Comparison of ENCODE assay signal across 1 cellular context in the genomic region with DNA sequence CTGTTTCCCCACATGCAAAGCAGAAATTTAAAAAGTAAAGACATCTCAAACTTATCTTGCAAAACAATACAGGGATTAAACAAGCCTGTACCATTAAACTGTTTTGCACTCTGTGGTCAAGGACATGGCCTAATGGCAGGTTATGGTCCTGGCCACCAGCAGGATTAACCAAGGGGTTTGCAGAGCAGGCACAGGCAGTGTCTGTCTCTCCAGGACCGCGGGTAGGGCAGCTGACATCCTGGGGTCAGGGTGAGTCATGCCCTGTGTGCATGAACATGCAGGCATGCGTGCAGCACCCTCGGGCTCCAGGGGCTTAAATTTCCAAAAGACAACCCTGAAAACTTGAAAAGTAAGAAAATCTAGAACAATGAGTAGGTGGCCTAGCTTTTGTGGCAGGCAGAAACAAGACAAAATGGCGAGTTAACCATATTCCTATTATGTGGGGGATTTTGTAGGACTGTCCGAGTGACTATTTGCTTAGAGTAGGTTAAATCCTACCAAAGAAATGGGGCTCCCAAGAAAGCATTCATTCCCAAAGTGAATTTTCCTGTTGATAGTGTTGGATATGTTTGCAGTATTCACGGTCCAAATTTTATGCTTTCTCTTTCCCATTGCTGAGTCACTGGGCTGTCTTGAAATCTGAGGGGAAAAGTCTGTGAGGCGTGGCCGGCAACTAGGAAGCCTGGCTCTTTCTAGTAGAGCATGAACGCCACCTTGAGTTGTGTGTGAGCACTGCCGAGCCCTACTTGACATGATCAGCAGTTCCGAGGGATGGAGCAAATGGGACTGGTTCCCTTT.
TF ChIP-seq lines count a peak whose summit lies in the region.

No MANE protein-coding gene starts in this region.

TF ChIP-seq in HepG2, 621 proteins besides CTCF, POLR2A, EP300 and RAD21 (continued from another document and continues in another):
- TF ChIP-seq, protein P1, sequence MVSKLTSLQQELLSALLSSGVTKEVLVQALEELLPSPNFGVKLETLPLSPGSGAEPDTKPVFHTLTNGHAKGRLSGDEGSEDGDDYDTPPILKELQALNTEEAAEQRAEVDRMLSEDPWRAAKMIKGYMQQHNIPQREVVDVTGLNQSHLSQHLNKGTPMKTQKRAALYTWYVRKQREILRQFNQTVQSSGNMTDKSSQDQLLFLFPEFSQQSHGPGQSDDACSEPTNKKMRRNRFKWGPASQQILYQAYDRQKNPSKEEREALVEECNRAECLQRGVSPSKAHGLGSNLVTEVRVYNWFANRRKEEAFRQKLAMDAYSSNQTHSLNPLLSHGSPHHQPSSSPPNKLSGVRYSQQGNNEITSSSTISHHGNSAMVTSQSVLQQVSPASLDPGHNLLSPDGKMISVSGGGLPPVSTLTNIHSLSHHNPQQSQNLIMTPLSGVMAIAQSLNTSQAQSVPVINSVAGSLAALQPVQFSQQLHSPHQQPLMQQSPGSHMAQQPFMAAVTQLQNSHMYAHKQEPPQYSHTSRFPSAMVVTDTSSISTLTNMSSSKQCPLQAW (CRISPR knock-in tag; IDR thresholded peaks at IDR 0.05) = peak; percentile 67; the same call in 1 of the 2 replicates
- TF ChIP-seq, protein P2, sequence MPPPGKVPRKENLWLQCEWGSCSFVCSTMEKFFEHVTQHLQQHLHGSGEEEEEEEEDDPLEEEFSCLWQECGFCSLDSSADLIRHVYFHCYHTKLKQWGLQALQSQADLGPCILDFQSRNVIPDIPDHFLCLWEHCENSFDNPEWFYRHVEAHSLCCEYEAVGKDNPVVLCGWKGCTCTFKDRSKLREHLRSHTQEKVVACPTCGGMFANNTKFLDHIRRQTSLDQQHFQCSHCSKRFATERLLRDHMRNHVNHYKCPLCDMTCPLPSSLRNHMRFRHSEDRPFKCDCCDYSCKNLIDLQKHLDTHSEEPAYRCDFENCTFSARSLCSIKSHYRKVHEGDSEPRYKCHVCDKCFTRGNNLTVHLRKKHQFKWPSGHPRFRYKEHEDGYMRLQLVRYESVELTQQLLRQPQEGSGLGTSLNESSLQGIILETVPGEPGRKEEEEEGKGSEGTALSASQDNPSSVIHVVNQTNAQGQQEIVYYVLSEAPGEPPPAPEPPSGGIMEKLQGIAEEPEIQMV (CRISPR knock-in tag; IDR thresholded peaks at IDR 0.05; ENCODE audit: low read depth) = peak; percentile 56; the same call in 1 of the 2 replicates
- TF ChIP-seq, protein P3, sequence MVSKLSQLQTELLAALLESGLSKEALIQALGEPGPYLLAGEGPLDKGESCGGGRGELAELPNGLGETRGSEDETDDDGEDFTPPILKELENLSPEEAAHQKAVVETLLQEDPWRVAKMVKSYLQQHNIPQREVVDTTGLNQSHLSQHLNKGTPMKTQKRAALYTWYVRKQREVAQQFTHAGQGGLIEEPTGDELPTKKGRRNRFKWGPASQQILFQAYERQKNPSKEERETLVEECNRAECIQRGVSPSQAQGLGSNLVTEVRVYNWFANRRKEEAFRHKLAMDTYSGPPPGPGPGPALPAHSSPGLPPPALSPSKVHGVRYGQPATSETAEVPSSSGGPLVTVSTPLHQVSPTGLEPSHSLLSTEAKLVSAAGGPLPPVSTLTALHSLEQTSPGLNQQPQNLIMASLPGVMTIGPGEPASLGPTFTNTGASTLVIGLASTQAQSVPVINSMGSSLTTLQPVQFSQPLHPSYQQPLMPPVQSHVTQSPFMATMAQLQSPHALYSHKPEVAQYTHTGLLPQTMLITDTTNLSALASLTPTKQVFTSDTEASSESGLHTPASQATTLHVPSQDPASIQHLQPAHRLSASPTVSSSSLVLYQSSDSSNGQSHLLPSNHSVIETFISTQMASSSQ (IDR thresholded peaks at IDR 0.05; ENCODE audit: low read depth) = no peak; the same call in 1 of the 2 replicates
- TF ChIP-seq, protein P3 (CRISPR knock-in tag; IDR thresholded peaks at IDR 0.05; ENCODE audit: borderline replicate concordance) = peak; percentile 68; the same call in 1 of the 2 replicates
- TF ChIP-seq HNF4A (CRISPR knock-in tag; IDR thresholded peaks at IDR 0.05) (peak; percentile 75), MAFG (CRISPR knock-in tag; IDR thresholded peaks at IDR 0.05) (peak; percentile 80; the same call in 1 of the 2 replicates), ATF1 (CRISPR knock-in tag; IDR thresholded peaks at IDR 0.05) (peak; percentile 50; the same call in 1 of the 2 replicates), DR1 (CRISPR knock-in tag; IDR thresholded peaks at IDR 0.05) (no peak), ONECUT2 (CRISPR knock-in tag; IDR thresholded peaks at IDR 0.05) (peak; percentile 10; the same call in 1 of the 2 replicates), ZMAT3 (CRISPR knock-in tag; conservative IDR thresholded peaks at IDR 0.05) (peak; percentile 81; the same call in 1 of the 2 replicates), CBX5 (CRISPR knock-in tag; IDR thresholded peaks at IDR 0.05; ENCODE audit: borderline replicate concordance) (peak; percentile 95), ZSCAN20 (CRISPR knock-in tag; IDR thresholded peaks at IDR 0.05; ENCODE audit: borderline replicate concordance) (no peak), MYC (CRISPR knock-in tag; IDR thresholded peaks at IDR 0.05; ENCODE audit: borderline replicate concordance) (peak; percentile 87), SPEN (CRISPR knock-in tag; IDR thresholded peaks at IDR 0.05; ENCODE audit: low read depth) (0 out of 2 replicates have a peak, but pooled peaks have one; percentile 45), MEIS2 (CRISPR knock-in tag; IDR thresholded peaks at IDR 0.05) (peak; percentile 70; the same call in 1 of the 2 replicates), CBX2 (IDR thresholded peaks at IDR 0.05; ENCODE audit: low read depth, low read length) (no peak), CBX2 (CRISPR knock-in tag; IDR thresholded peaks at IDR 0.05; ENCODE audit: low read depth) (no peak), TCF7 (IDR thresholded peaks at IDR 0.05; ENCODE audit: low read depth) (no peak; the same call in 1 of the 2 replicates), HIVEP1 (CRISPR knock-in tag; IDR thresholded peaks at IDR 0.05) (no peak), ISL2 (CRISPR knock-in tag; IDR thresholded peaks at IDR 0.05) (peak; percentile 71), GTF3A (CRISPR knock-in tag; conservative IDR thresholded peaks at IDR 0.05) (no peak), ZNF546 (CRISPR knock-in tag; conservative IDR thresholded peaks at IDR 0.05) (no peak), ARNT (IDR thresholded peaks at IDR 0.05) (no peak), SKI (IDR thresholded peaks at IDR 0.05; ENCODE audit: partially characterized antibody) (peak; percentile 55), HNF4G (IDR thresholded peaks at IDR 0.05; ENCODE audit: borderline replicate concordance, low read depth, low read length) (no peak; the same call in 1 of the 2 replicates), HNF4G (CRISPR knock-in tag; IDR thresholded peaks at IDR 0.05; ENCODE audit: borderline replicate concordance, low read depth) (peak; percentile 77), MEIS1 (CRISPR knock-in tag; IDR thresholded peaks at IDR 0.05; ENCODE audit: borderline replicate concordance) (peak; percentile 90; the same call in 1 of the 2 replicates), MEF2D (CRISPR knock-in tag; IDR thresholded peaks at IDR 0.05) (peak; percentile 89), MBD4 (IDR thresholded peaks at IDR 0.05; ENCODE audit: borderline replicate concordance, low read length) (no peak), RXRB (CRISPR knock-in tag; IDR thresholded peaks at IDR 0.05; ENCODE audit: borderline replicate concordance) (peak; percentile 86), ZNF724P (CRISPR knock-in tag; IDR thresholded peaks at IDR 0.05; ENCODE audit: borderline replicate concordance) (0 out of 2 replicates have a peak, but pooled peaks have one; percentile 44), ATAD3A (CRISPR knock-in tag; IDR thresholded peaks at IDR 0.05) (peak; percentile 72; the same call in 1 of the 2 replicates), HOXD1 (CRISPR knock-in tag; IDR thresholded peaks at IDR 0.05) (peak; percentile 45; the same call in 1 of the 2 replicates), ZNF230 (CRISPR knock-in tag; IDR thresholded peaks at IDR 0.05) (peak; percentile 80; the same call in 1 of the 2 replicates), DNMT3B (CRISPR knock-in tag; conservative IDR thresholded peaks at IDR 0.05) (peak; percentile 82; the same call in 1 of the 2 replicates), PRMT3 (CRISPR knock-in tag; IDR thresholded peaks at IDR 0.05; ENCODE audit: borderline replicate concordance, low read depth) (no peak), TOPORS (CRISPR knock-in tag; IDR thresholded peaks at IDR 0.05) (peak; percentile 90), ZNF558 (CRISPR knock-in tag; IDR thresholded peaks at IDR 0.05; ENCODE audit: borderline replicate concordance) (peak; percentile 77; the same call in 1 of the 2 replicates)
- TF ChIP-seq, protein P4, sequence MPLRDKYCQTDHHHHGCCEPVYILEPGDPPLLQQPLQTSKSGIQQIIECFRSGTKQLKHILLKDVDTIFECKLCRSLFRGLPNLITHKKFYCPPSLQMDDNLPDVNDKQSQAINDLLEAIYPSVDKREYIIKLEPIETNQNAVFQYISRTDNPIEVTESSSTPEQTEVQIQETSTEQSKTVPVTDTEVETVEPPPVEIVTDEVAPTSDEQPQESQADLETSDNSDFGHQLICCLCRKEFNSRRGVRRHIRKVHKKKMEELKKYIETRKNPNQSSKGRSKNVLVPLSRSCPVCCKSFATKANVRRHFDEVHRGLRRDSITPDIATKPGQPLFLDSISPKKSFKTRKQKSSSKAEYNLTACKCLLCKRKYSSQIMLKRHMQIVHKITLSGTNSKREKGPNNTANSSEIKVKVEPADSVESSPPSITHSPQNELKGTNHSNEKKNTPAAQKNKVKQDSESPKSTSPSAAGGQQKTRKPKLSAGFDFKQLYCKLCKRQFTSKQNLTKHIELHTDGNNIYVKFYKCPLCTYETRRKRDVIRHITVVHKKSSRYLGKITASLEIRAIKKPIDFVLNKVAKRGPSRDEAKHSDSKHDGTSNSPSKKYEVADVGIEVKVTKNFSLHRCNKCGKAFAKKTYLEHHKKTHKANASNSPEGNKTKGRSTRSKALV (CRISPR knock-in tag; IDR thresholded peaks at IDR 0.05) = 0 out of 2 replicates have a peak, but pooled peaks have one; percentile 50
- TF ChIP-seq, protein P5, sequence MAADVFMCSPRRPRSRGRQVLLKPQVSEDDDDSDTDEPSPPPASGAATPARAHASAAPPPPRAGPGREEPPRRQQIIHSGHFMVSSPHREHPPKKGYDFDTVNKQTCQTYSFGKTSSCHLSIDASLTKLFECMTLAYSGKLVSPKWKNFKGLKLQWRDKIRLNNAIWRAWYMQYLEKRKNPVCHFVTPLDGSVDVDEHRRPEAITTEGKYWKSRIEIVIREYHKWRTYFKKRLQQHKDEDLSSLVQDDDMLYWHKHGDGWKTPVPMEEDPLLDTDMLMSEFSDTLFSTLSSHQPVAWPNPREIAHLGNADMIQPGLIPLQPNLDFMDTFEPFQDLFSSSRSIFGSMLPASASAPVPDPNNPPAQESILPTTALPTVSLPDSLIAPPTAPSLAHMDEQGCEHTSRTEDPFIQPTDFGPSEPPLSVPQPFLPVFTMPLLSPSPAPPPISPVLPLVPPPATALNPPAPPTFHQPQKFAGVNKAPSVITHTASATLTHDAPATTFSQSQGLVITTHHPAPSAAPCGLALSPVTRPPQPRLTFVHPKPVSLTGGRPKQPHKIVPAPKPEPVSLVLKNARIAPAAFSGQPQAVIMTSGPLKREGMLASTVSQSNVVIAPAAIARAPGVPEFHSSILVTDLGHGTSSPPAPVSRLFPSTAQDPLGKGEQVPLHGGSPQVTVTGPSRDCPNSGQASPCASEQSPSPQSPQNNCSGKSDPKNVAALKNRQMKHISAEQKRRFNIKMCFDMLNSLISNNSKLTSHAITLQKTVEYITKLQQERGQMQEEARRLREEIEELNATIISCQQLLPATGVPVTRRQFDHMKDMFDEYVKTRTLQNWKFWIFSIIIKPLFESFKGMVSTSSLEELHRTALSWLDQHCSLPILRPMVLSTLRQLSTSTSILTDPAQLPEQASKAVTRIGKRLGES (CRISPR knock-in tag; IDR thresholded peaks at IDR 0.05; ENCODE audit: borderline replicate concordance) = peak; percentile 96
- TF ChIP-seq, protein P6, sequence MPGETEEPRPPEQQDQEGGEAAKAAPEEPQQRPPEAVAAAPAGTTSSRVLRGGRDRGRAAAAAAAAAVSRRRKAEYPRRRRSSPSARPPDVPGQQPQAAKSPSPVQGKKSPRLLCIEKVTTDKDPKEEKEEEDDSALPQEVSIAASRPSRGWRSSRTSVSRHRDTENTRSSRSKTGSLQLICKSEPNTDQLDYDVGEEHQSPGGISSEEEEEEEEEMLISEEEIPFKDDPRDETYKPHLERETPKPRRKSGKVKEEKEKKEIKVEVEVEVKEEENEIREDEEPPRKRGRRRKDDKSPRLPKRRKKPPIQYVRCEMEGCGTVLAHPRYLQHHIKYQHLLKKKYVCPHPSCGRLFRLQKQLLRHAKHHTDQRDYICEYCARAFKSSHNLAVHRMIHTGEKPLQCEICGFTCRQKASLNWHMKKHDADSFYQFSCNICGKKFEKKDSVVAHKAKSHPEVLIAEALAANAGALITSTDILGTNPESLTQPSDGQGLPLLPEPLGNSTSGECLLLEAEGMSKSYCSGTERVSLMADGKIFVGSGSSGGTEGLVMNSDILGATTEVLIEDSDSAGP (CRISPR knock-in tag; IDR thresholded peaks at IDR 0.05; ENCODE audit: borderline replicate concordance) = peak; percentile 90
- TF ChIP-seq, protein P7, sequence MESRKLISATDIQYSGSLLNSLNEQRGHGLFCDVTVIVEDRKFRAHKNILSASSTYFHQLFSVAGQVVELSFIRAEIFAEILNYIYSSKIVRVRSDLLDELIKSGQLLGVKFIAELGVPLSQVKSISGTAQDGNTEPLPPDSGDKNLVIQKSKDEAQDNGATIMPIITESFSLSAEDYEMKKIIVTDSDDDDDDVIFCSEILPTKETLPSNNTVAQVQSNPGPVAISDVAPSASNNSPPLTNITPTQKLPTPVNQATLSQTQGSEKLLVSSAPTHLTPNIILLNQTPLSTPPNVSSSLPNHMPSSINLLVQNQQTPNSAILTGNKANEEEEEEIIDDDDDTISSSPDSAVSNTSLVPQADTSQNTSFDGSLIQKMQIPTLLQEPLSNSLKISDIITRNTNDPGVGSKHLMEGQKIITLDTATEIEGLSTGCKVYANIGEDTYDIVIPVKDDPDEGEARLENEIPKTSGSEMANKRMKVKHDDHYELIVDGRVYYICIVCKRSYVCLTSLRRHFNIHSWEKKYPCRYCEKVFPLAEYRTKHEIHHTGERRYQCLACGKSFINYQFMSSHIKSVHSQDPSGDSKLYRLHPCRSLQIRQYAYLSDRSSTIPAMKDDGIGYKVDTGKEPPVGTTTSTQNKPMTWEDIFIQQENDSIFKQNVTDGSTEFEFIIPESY (CRISPR knock-in tag; IDR thresholded peaks at IDR 0.05) = peak; percentile 54; the same call in 1 of the 2 replicates
